Comparison of ENCODE assay signal across 1 cellular context in the genomic region with DNA sequence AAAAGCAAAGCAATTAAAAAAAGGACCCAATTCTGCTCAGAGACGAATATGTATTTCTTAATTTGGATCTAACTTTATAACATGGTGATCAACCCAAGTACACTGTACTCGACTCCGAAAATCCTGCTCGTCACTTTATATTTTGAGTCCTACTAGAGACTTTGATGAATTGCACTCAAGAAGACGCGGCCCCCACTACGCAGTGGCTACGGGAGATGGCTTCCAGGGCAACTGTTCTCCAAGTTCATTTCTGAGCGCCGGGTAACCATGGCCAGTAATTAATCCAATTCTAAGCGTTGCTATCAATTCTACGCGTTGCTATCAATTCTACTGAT.
TF ChIP-seq lines count a peak whose summit lies in the region.

No MANE protein-coding gene starts in this region.

TF ChIP-seq in GM12878, 131 proteins besides CTCF, POLR2A, EP300 and RAD21:
- TF ChIP-seq, protein P1, sequence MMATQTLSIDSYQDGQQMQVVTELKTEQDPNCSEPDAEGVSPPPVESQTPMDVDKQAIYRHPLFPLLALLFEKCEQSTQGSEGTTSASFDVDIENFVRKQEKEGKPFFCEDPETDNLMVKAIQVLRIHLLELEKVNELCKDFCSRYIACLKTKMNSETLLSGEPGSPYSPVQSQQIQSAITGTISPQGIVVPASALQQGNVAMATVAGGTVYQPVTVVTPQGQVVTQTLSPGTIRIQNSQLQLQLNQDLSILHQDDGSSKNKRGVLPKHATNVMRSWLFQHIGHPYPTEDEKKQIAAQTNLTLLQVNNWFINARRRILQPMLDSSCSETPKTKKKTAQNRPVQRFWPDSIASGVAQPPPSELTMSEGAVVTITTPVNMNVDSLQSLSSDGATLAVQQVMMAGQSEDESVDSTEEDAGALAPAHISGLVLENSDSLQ (IDR thresholded peaks at IDR 0.05) = peak; percentile 24; the same call in 1 of the 2 replicates
- no peak for TF ChIP-seq TCF3 (IDR thresholded peaks at IDR 0.05; ENCODE audit: borderline replicate concordance, insufficient read depth, low read depth, low read length)
